ENCODE assay signal across 9 cellular contexts in the genomic region with DNA sequence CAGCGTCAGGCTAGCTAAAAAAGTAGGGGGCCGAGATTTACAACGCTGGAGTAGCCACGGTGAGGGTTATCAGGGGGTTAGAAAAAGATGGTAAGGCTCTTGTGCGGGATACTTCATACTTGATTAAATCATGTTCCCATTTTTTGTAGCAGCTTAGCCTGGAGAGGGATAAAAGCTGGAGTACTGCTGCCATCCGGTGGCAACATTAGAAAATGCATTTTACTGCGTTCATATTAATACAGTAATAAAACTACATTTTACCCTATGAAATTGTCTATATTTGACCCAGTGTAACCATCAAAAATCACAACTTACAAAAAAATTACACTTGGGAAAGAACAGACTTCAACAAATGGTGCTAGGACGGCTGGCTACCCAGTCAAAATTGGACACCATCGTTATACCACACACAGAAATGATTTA. TPM values are rescaled to one million over a fixed set of nuclear protein-coding genes. Genes with fewer than 3 reads are reported as not detected.
DNase-seq lines count a peak whose midpoint lies in the region; ATAC-seq and TF ChIP-seq lines count a peak whose summit lies in the region.
"Had no signal": no experiment of that assay in that cellular context is flagged by ENCODE, and none has a peak within 500 bp of the region (broad histone marks: within the 10 kb centered on the region; RNA-seq: fewer than 3 reads in every experiment).

No MANE protein-coding gene starts in this region.

- intact Hi-C loops in head of caudate nucleus (cut with DNase I) = loop anchor here (5.0 kb wide), 1 partner anchor 272 kb away; no protein-coding TSS in a partner anchor
- intact Hi-C loops in sigmoid colon (cut with DNase I) = loop anchor here (1.0 to 5.0 kb wide), 4 partner anchors 132 to 271 kb away; a partner anchor contains a TSS
- intact Hi-C loops in lower leg skin (cut with DNase I; ENCODE audit: low total_unique reads) = loop anchor here (5.0 kb wide), 1 partner anchor 272 kb away; no protein-coding TSS in a partner anchor

- peaks cover 0 to 38% (median 7%) of the 10 kb centered on the region in 4 donors for H3K36me3 ChIP-seq in sigmoid colon

- H3K9me3 ChIP-seq in sigmoid colon = no peaks in the 10 kb centered on the region

- peak; percentile 52 for TF ChIP-seq CTCF in AG09309 (IDR thresholded peaks at IDR 0.05; ENCODE audit: control insufficient read depth, insufficient read depth, low read depth, low read length, missing control alignments)
- peak; percentile 40; the same call in 1 of the 2 replicates for TF ChIP-seq CTCF in GM12874 (IDR thresholded peaks at IDR 0.05; ENCODE audit: insufficient read depth, low read depth, low read length)
- peak; percentile 56 to 76 (median 67) for TF ChIP-seq CTCF in sigmoid colon (IDR thresholded peaks at IDR 0.05)
- TF ChIP-seq CTCF in lower leg skin (IDR thresholded peaks at IDR 0.05) = peak in 1 of 3 donors; percentile 58

- H3K4me1 ChIP-seq in sigmoid colon = peaks cover 0 to 23% (median 16%) of the 10 kb centered on the region in 4 donors

- no peak for TF ChIP-seq EP300 in sigmoid colon (IDR thresholded peaks at IDR 0.05)

- no peaks in the 10 kb centered on the region for H3K27me3 ChIP-seq in sigmoid colon

- no peak overlapping the region for H3K4me3 ChIP-seq in AG09309 (ENCODE audit: control insufficient read depth, low read depth, low read length)
- no peak overlapping the region for H3K4me3 ChIP-seq in sigmoid colon
- no peak overlapping the region for H3K4me3 ChIP-seq in lower leg skin (ENCODE audit: low read depth, poor library complexity, severe bottlenecking)

- H3K27ac ChIP-seq in sigmoid colon = no peak overlapping the region
- H3K27ac ChIP-seq: epithelial cell of prostate had no signal

- H3K27me3 Mint-ChIP-seq in activated T-cell treated with anti-CD3 and anti-CD28 coated beads, Interleukin-2, amount 50 U/mL, for 72 hours (ENCODE audit: low read depth) = no peaks in the 10 kb centered on the region

- H3K36me3 Mint-ChIP-seq in activated T-cell treated with anti-CD3 and anti-CD28 coated beads, Interleukin-2, amount 50 U/mL, for 72 hours (ENCODE audit: insufficient read depth in 2 of 2) = peaks cover 13 to 31% of the 10 kb centered on the region in 2 donors

- ATAC-seq in activated T-cell treated with anti-CD3 and anti-CD28 coated beads, Interleukin-2, amount 50 U/mL, for 72 hours (replicated peaks in 1 of 2) = peak in 1 of 2 donors; percentile 33
- no peak for ATAC-seq in HG02884 (IDR thresholded peaks at IDR 0.05; ENCODE audit: unreplicated experiment)

- no peak for DNase-seq in AG09309 (ENCODE audit: low read depth)
- DNase-seq in NCI-H345 (lab: John Stamatoyannopoulos, UW) = peak; percentile 38
- peak; percentile 22 to 34 for DNase-seq in activated T-cell treated with anti-CD3 and anti-CD28 coated beads, Interleukin-2, amount 50 U/mL, for 72 hours
- DNase-seq in head of caudate nucleus = peak in 36 of 42 donors; percentile 17 to 85 (median 60)
- no peak for DNase-seq in sigmoid colon
- DNase-seq in lower leg skin (ENCODE audit: low spot score in 2 of 2) = no peak

- 52 to 54% methylated on average over 9 of the region's 9 CpGs for WGBS in sigmoid colon, 2 donors
- 32 to 37% methylated on average over 9 of the region's 9 CpGs for WGBS in lower leg skin, 2 donors

- peaks cover 0 to 5% of the 10 kb centered on the region in 2 donors for H3K9me3 Mint-ChIP-seq in activated T-cell treated with anti-CD3 and anti-CD28 coated beads, Interleukin-2, amount 50 U/mL, for 72 hours

- H3K4me1 Mint-ChIP-seq in activated T-cell treated with anti-CD3 and anti-CD28 coated beads, Interleukin-2, amount 50 U/mL, for 72 hours (ENCODE audit: low read depth) = no peaks in the 10 kb centered on the region

- H3K4me3 Mint-ChIP-seq in activated T-cell treated with anti-CD3 and anti-CD28 coated beads, Interleukin-2, amount 50 U/mL, for 72 hours = no peak overlapping the region

- no peak overlapping the region for H3K27ac Mint-ChIP-seq in activated T-cell treated with anti-CD3 and anti-CD28 coated beads, Interleukin-2, amount 50 U/mL, for 72 hours

- TF ChIP-seq POLR2A in sigmoid colon (IDR thresholded peaks at IDR 0.05) (no peak), lower leg skin (IDR thresholded peaks at IDR 0.05) (no peak)

RNA-seq across cellular contexts. Expression of a gene that starts 17.3 kb away (rescaled TPM):
- total RNA-seq in activated T-cell treated with anti-CD3 and anti-CD28 coated beads, Interleukin-2, amount 50 U/mL, for 72 hours = 10 to 100 TPM; 38.7 to 41.4 TPM
- 10 to 100 TPM; 14.3 to 24.4 (median 17.6) TPM for total RNA-seq in sigmoid colon
- polyA plus RNA-seq in sigmoid colon = 10 to 100 TPM in 2 of 3 donors, 1 to 10 TPM in 1; 7.9 to 22.5 (median 10.8) TPM
- 10 to 100 TPM; 17.5 to 24.1 (median 20.7) TPM for total RNA-seq in lower leg skin

RNA-seq across cellular contexts. Expression of a gene that starts 17.4 kb away (rescaled TPM):
- 10 to 100 TPM; 11.1 to 13.2 TPM for total RNA-seq in activated T-cell treated with anti-CD3 and anti-CD28 coated beads, Interleukin-2, amount 50 U/mL, for 72 hours
- total RNA-seq in sigmoid colon (10 to 100 TPM; 13.3 to 22.2 (median 16.2) TPM), lower leg skin (10 to 100 TPM in 2 of 4 donors, 1 to 10 TPM in 2; 7.3 to 18.9 (median 9.0) TPM)
- 10 to 100 TPM; 25.8 to 54.3 (median 43.2) TPM for polyA plus RNA-seq in sigmoid colon

Comparison
In these comparisons a context has a peak if more than half of its experiments do, and no peak if none do; other contexts are left out.
1. DNase-seq: peak in NCI-H345 (single experiment), activated T-cell treated with anti-CD3 and anti-CD28 coated beads, Interleukin-2, amount 50 U/mL, for 72 hours (2 of 2) and head of caudate nucleus (36 of 42); none in AG09309 (single experiment), sigmoid colon (single experiment) and lower leg skin (0 of 2).